15 cellular contexts compared by ENCODE assay signal in the genomic region with DNA sequence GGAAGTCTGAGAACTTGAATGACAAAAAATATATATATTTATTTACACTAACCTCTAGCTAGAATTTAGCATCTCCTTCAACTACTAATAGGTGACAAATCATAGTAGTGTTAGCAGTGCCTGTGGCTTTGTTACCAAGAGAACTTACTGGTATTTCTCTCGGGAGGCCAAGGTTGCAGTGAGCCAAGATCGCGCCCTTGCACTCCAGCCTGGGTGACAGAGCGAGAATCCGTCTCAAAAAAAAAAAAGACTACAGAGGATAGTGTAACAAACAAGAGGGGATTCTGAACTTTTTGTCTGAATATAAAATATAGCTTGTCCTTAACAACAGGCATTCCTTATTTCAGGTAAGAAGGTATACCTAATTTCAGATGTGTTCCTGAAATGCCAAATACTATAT. TPM values are rescaled to one million over a fixed set of nuclear protein-coding genes. Genes with fewer than 3 reads are reported as not detected.
DNase-seq lines count a peak whose midpoint lies in the region; ATAC-seq and TF ChIP-seq lines count a peak whose summit lies in the region.
"Had no signal": no experiment of that assay in that cellular context is flagged by ENCODE, and none has a peak within 500 bp of the region (broad histone marks: within the 10 kb centered on the region; RNA-seq: fewer than 3 reads in every experiment).

No MANE protein-coding gene starts in this region.

- H3K27ac ChIP-seq in CD4-positive, alpha-beta T cell (ENCODE audit: low read depth, low read length) = no peak overlapping the region
- no peak overlapping the region for H3K27ac ChIP-seq in DOHH2 (ENCODE audit: low read depth, low read length)

- peaks cover 6% of the 10 kb centered on the region; the same call in 1 of the 2 replicates for H3F3A ChIP-seq in DOHH2 (ENCODE audit: control insufficient read depth, insufficient read depth)

- no peak for ATAC-seq in CD4-positive, alpha-beta T cell (ENCODE audit: poor library complexity)
- no peak for ATAC-seq in activated T-helper 17 cell treated with anti-CD3 and anti-CD28 coated beads, Interleukin-2, amount 50 U/mL, for 72 hours (replicated peaks)
- no peak for ATAC-seq in naive thymus-derived CD8-positive, alpha-beta T cell
- no peak for ATAC-seq in HG03025 (IDR thresholded peaks at IDR 0.05; ENCODE audit: low FRiP score, unreplicated experiment)
- ATAC-seq: stimulated activated naive B cell treated with anti-CD40 and anti-IgM and Interleukin-4, amounts not matched to agents 10 μg/mL and 1 μg/mL and 100 μg/mL, for 72 hours had no signal

- no peaks in the 10 kb centered on the region for H3K27me3 ChIP-seq in CD4-positive, alpha-beta T cell (ENCODE audit: control insufficient read depth, insufficient read depth, low read length)
- H3K27me3 ChIP-seq in DOHH2 (ENCODE audit: control insufficient read depth, low read length) = no peaks in the 10 kb centered on the region
- H3K27me3 ChIP-seq: neutrophil, sigmoid colon, uterus had no signal

- TF ChIP-seq CTCF in CD4-positive, alpha-beta T cell (IDR thresholded peaks at IDR 0.05) = no peak
- TF ChIP-seq CTCF in DOHH2 (IDR thresholded peaks at IDR 0.05; ENCODE audit: low read depth, low read length, poor library complexity, severe bottlenecking) (no peak), HFFc6 (IDR thresholded peaks at IDR 0.05) (no peak)

- CTCF ChIA-PET in CD4-positive, alpha-beta T cell (lab: Charles Lee) = interaction anchor here (2.4 kb wide), 1 partner anchor 34 kb away, joined by 8 read pairs; the partner anchor contains the start of gene UTP6

- no peaks in the 10 kb centered on the region for H3K9me3 Mint-ChIP-seq in CD4-positive, alpha-beta T cell
- no peaks in the 10 kb centered on the region for H3K9me3 Mint-ChIP-seq in activated T-helper 17 cell treated with anti-CD3 and anti-CD28 coated beads, Interleukin-2, amount 50 U/mL, for 72 hours
- no peaks in the 10 kb centered on the region for H3K9me3 Mint-ChIP-seq in naive thymus-derived CD8-positive, alpha-beta T cell
- H3K9me3 Mint-ChIP-seq in HFFc6 = no peaks in the 10 kb centered on the region
- H3K9me3 Mint-ChIP-seq: stimulated activated naive B cell treated with anti-CD40 and anti-IgM and Interleukin-4, amounts not matched to agents 10 μg/mL and 1 μg/mL and 100 μg/mL, for 72 hours had no signal

- H3K79me2 ChIP-seq in DOHH2 (ENCODE audit: control insufficient read depth, low read length) = peaks cover 35% of the 10 kb centered on the region

- H4K20me1 ChIP-seq in DOHH2 (ENCODE audit: control insufficient read depth, insufficient read depth, low read depth, low read length) = peaks cover 10% of the 10 kb centered on the region

- peaks cover 13% of the 10 kb centered on the region for H3K36me3 Mint-ChIP-seq in CD4-positive, alpha-beta T cell (ENCODE audit: low read depth)
- peaks cover 24% of the 10 kb centered on the region for H3K36me3 Mint-ChIP-seq in activated T-helper 17 cell treated with anti-CD3 and anti-CD28 coated beads, Interleukin-2, amount 50 U/mL, for 72 hours (ENCODE audit: low read depth)
- peaks cover 0 to 4% (median 0%) of the 10 kb centered on the region in 3 donors for H3K36me3 Mint-ChIP-seq in naive thymus-derived CD8-positive, alpha-beta T cell
- H3K36me3 Mint-ChIP-seq in HFFc6 (ENCODE audit: low read depth) = peaks cover 4% of the 10 kb centered on the region; the same call in 1 of the 2 replicates
- H3K36me3 Mint-ChIP-seq: stimulated activated naive B cell treated with anti-CD40 and anti-IgM and Interleukin-4, amounts not matched to agents 10 μg/mL and 1 μg/mL and 100 μg/mL, for 72 hours had no signal

- peaks cover 16% of the 10 kb centered on the region for H3K4me1 Mint-ChIP-seq in CD4-positive, alpha-beta T cell (ENCODE audit: low read depth)
- H3K4me1 Mint-ChIP-seq in activated T-helper 17 cell treated with anti-CD3 and anti-CD28 coated beads, Interleukin-2, amount 50 U/mL, for 72 hours = no peaks in the 10 kb centered on the region
- peaks cover 0 to 20% (median 14%) of the 10 kb centered on the region in 4 donors for H3K4me1 Mint-ChIP-seq in naive thymus-derived CD8-positive, alpha-beta T cell
- peaks cover 11% of the 10 kb centered on the region for H3K4me1 Mint-ChIP-seq in HFFc6 (ENCODE audit: low read depth)

- peak overlapping the region; percentile 78 for H3K4me2 ChIP-seq in DOHH2 (ENCODE audit: low read length)

- no peak overlapping the region for H3K4me3 ChIP-seq in DOHH2 (ENCODE audit: low read length)

- intact Hi-C loops in CD4-positive, alpha-beta T cell (cut with DNase I, micrococcal nuclease) = loop anchor here in 1 of 2 experiments (2.0 to 10.0 kb wide), 3 partner anchors 33 to 509 kb away; partner anchors contain the start of genes LRRC37B and PSMD11

- peaks cover 26% of the 10 kb centered on the region for H3K4me1 ChIP-seq in DOHH2 (ENCODE audit: control insufficient read depth, low read length)

- no peaks in the 10 kb centered on the region for H3K27me3 Mint-ChIP-seq in CD4-positive, alpha-beta T cell
- H3K27me3 Mint-ChIP-seq in activated T-helper 17 cell treated with anti-CD3 and anti-CD28 coated beads, Interleukin-2, amount 50 U/mL, for 72 hours = no peaks in the 10 kb centered on the region
- no peaks in the 10 kb centered on the region for H3K27me3 Mint-ChIP-seq in naive thymus-derived CD8-positive, alpha-beta T cell
- no peaks in the 10 kb centered on the region; the same call in 1 of the 2 replicates for H3K27me3 Mint-ChIP-seq in HFFc6 (ENCODE audit: insufficient read depth)
- H3K27me3 Mint-ChIP-seq: stimulated activated naive B cell treated with anti-CD40 and anti-IgM and Interleukin-4, amounts not matched to agents 10 μg/mL and 1 μg/mL and 100 μg/mL, for 72 hours had no signal

- POLR2A ChIA-PET in CD4-positive, alpha-beta T cell (lab: Charles Lee) = no interaction called here
- POLR2A ChIA-PET in naive thymus-derived CD8-positive, alpha-beta T cell (lab: Charles Lee) = no interaction called here

- H3K4me3 Mint-ChIP-seq in CD4-positive, alpha-beta T cell = peak overlapping the region; percentile 94
- peak overlapping the region; percentile 92 for H3K4me3 Mint-ChIP-seq in activated T-helper 17 cell treated with anti-CD3 and anti-CD28 coated beads, Interleukin-2, amount 50 U/mL, for 72 hours
- peak overlapping the region in 9 of 10 donors; percentile 81 to 95 (median 89) for H3K4me3 Mint-ChIP-seq in naive thymus-derived CD8-positive, alpha-beta T cell
- no peak overlapping the region; the same call in 1 of the 2 replicates for H3K4me3 Mint-ChIP-seq in HFFc6

- DNase-seq in CD4-positive, alpha-beta T cell = no peak
- DNase-seq in naive thymus-derived CD8-positive, alpha-beta T cell = no peak
- DNase-seq in HFFc6 (no peak), UCSD-AML1 (lab: John Stamatoyannopoulos, UW; ENCODE audit: unreplicated experiment) (no peak)
- DNase-seq: activated CD4-positive, alpha-beta T cell treated with anti-CD3 and anti-CD28 coated beads, Interleukin-2, amount 50 U/mL, for 1 hour; central memory CD4-positive, alpha-beta T cell; DMS79 treated with DMSO at 0.1 percent for 48 hours; NCI-H2107; sigmoid colon; stimulated activated naive B cell treated with anti-CD40 and anti-IgM and Interleukin-4, amounts not matched to agents 10 μg/mL and 1 μg/mL and 100 μg/mL, for 72 hours; uterus had no signal

- H3K9me2 ChIP-seq in DOHH2 (replicated peaks; ENCODE audit: control insufficient read depth, low read length) = no peaks in the 10 kb centered on the region

- no peaks in the 10 kb centered on the region for H3K9me3 ChIP-seq in CD4-positive, alpha-beta T cell (ENCODE audit: control insufficient read depth, low read length)
- H3K9me3 ChIP-seq in DOHH2 (ENCODE audit: control insufficient read depth, insufficient read depth, low read length) = no peaks in the 10 kb centered on the region
- H3K9me3 ChIP-seq: neutrophil, sigmoid colon, uterus had no signal

- peaks cover 25% of the 10 kb centered on the region for H3K36me3 ChIP-seq in DOHH2 (ENCODE audit: control insufficient read depth, low read length)
- H3K36me3 ChIP-seq: sigmoid colon, uterus had no signal

- H3K27ac Mint-ChIP-seq in CD4-positive, alpha-beta T cell = peak overlapping the region; percentile 89
- peak overlapping the region; percentile 86 for H3K27ac Mint-ChIP-seq in activated T-helper 17 cell treated with anti-CD3 and anti-CD28 coated beads, Interleukin-2, amount 50 U/mL, for 72 hours
- peak overlapping the region in 5 of 10 donors; percentile 62 to 95 (median 71) for H3K27ac Mint-ChIP-seq in naive thymus-derived CD8-positive, alpha-beta T cell
- no peak overlapping the region for H3K27ac Mint-ChIP-seq in HFFc6

RNA-seq across cellular contexts. Expression of gene SUZ12, which starts 1.3 kb away (rescaled TPM):
- 10 to 100 TPM; 26.8 to 27.1 TPM for total RNA-seq in CD4-positive, alpha-beta T cell
- 10 to 100 TPM; 41.4 to 52.5 TPM for total RNA-seq in activated T-helper 17 cell treated with anti-CD3 and anti-CD28 coated beads, Interleukin-2, amount 50 U/mL, for 72 hours
- 10 to 100 TPM; 39.1 to 40.0 TPM for total RNA-seq in naive thymus-derived CD8-positive, alpha-beta T cell
- 10 to 100 TPM; 17.9 to 20.3 (median 19.7) TPM for polyA plus RNA-seq in naive thymus-derived CD8-positive, alpha-beta T cell
- 10 to 100 TPM; 22.7 to 30.6 (median 26.4) TPM for total RNA-seq in HFFc6 (2021; fragmentation: NEBNext Ultra II Directional; extraction: Animal tissue kit (Norgen Biotek cat#: 25700))

RNA-seq across cellular contexts. Expression of gene UTP6, which starts 34.0 kb away (rescaled TPM):
- 10 to 100 TPM; 16.8 to 17.2 TPM for total RNA-seq in CD4-positive, alpha-beta T cell
- total RNA-seq in activated T-helper 17 cell treated with anti-CD3 and anti-CD28 coated beads, Interleukin-2, amount 50 U/mL, for 72 hours = 100 to 1,000 TPM in 1 of 2 donors, 10 to 100 TPM in 1; 77.8 to 112 TPM
- total RNA-seq in naive thymus-derived CD8-positive, alpha-beta T cell = 10 to 100 TPM; 68.3 to 74.2 TPM
- 10 to 100 TPM; 21.4 to 26.0 (median 22.7) TPM for polyA plus RNA-seq in naive thymus-derived CD8-positive, alpha-beta T cell
- total RNA-seq in HFFc6 (2021; fragmentation: NEBNext Ultra II Directional; extraction: Animal tissue kit (Norgen Biotek cat#: 25700)) = 10 to 100 TPM; 65.4 to 77.4 (median 71.3) TPM
